In genomic region chr6:5302995-5303622, GRCh38 we compare ENCODE assay signal across 10 cellular contexts. TPM values are rescaled to one million over a fixed set of nuclear protein-coding genes. Genes with fewer than 3 reads are reported as not detected.
DNase-seq lines count a peak whose midpoint lies in the region; ATAC-seq, FAIRE-seq and TF ChIP-seq lines count a peak whose summit lies in the region.
"Had no signal": no experiment of that assay in that cellular context is flagged by ENCODE, and none has a peak within 500 bp of the region (broad histone marks: within the 10 kb centered on the region; RNA-seq: fewer than 3 reads in every experiment).

No MANE protein-coding gene starts in this region.

- H2BK5ac ChIP-seq in H9 (ENCODE audit: insufficient read length, low read length) (no peak overlapping the region), trophoblast cell (ENCODE audit: low read depth, low read length, poor library complexity) (no peak overlapping the region)

- no peak overlapping the region for H3K18ac ChIP-seq in H9 (ENCODE audit: insufficient read length, low read depth, low read length)
- H3K18ac ChIP-seq in trophoblast cell (ENCODE audit: low read length), result no peak overlapping the region

- POLR2A ChIA-PET in activated CD8-positive, alpha-beta T cell treated with anti-CD3 and anti-CD28 coated beads, Interleukin-2, amount 10 ng/mL, durations not matched to agents 7 days and 5 days (lab: Charles Lee), result interaction anchor here (1.0 to 2.4 kb wide), 4 partner anchors 23 to 129 kb away, joined by 4 to 8 read pairs (median 6); partner anchors contain the start of genes FARS2 and LYRM4

- H3K27me3 ChIP-seq in H9 (ENCODE audit: insufficient read depth, low read length) (no peaks in the 10 kb centered on the region), trophoblast cell (ENCODE audit: insufficient read depth, low read length) (no peaks in the 10 kb centered on the region)

- H3K9ac ChIP-seq in H9 (ENCODE audit: extremely low read depth, insufficient read length, low read length) (no peak overlapping the region), trophoblast cell (ENCODE audit: low read length) (no peak overlapping the region)

- no peak overlapping the region for H2BK20ac ChIP-seq in H9 (ENCODE audit: low read depth, low read length, poor library complexity, severe bottlenecking)

- H4K20me1 ChIP-seq in H9 (ENCODE audit: control insufficient read depth, insufficient read depth, insufficient read length), result no peaks in the 10 kb centered on the region

- H2BK120ac ChIP-seq in H9 (ENCODE audit: low read depth, low read length, poor library complexity, severe bottlenecking) (no peak overlapping the region), trophoblast cell (ENCODE audit: insufficient read depth, low read length, poor library complexity) (no peak overlapping the region)

- no peak overlapping the region for H3K4me3 ChIP-seq in trophoblast cell (ENCODE audit: low read depth, low read length)
- H3K4me3 ChIP-seq: thoracic aorta had no signal

- H3K27me3 Mint-ChIP-seq in H9 (ENCODE audit: low read depth), result peaks cover 7% of the 10 kb centered on the region
- no peaks in the 10 kb centered on the region for H3K27me3 Mint-ChIP-seq in activated CD8-positive, alpha-beta T cell treated with anti-CD3 and anti-CD28 coated beads, Interleukin-2, amount 10 ng/mL, durations not matched to agents 7 days and 5 days (ENCODE audit: low read depth)
- H3K27me3 Mint-ChIP-seq: activated naive CD8-positive, alpha-beta T cell had no signal

- no peak overlapping the region; a peak in 1 of 7 replicates for H3K27ac Mint-ChIP-seq in H9
- peak overlapping the region; percentile 20 for H3K27ac Mint-ChIP-seq in activated CD8-positive, alpha-beta T cell treated with anti-CD3 and anti-CD28 coated beads, Interleukin-2, amount 10 ng/mL, durations not matched to agents 7 days and 5 days

- H2BK12ac ChIP-seq in H9 (ENCODE audit: insufficient read length, low read depth, low read length), result no peak overlapping the region
- H2BK12ac ChIP-seq in trophoblast cell (ENCODE audit: low read length), result no peak overlapping the region

- no peaks in the 10 kb centered on the region for H3K36me3 Mint-ChIP-seq in H9 (ENCODE audit: insufficient read depth in 1 of 3, low read depth in 3 of 3)
- no peaks in the 10 kb centered on the region for H3K36me3 Mint-ChIP-seq in activated CD8-positive, alpha-beta T cell treated with anti-CD3 and anti-CD28 coated beads, Interleukin-2, amount 10 ng/mL, durations not matched to agents 7 days and 5 days (ENCODE audit: low read depth)
- H3K36me3 Mint-ChIP-seq: activated naive CD8-positive, alpha-beta T cell had no signal

- H3K79me2 ChIP-seq in H9 (ENCODE audit: insufficient read depth, low read length) (no peaks in the 10 kb centered on the region), trophoblast cell (ENCODE audit: control insufficient read depth, insufficient read depth, low read length, poor library complexity) (no peaks in the 10 kb centered on the region)

- ATAC-seq in activated CD8-positive, alpha-beta T cell treated with anti-CD3 and anti-CD28 coated beads, Interleukin-2, amount 10 ng/mL, durations not matched to agents 7 days and 5 days, result peak; percentile 83

- 0 out of 2 replicates have a peak, but pooled peaks cover 1% of the 10 kb centered on the region for H3K4me1 ChIP-seq in H9 (ENCODE audit: insufficient read depth, low read length)
- no peaks in the 10 kb centered on the region for H3K4me1 ChIP-seq in trophoblast cell (ENCODE audit: control insufficient read depth in 1 of 2, insufficient read depth in 2 of 2, low read length in 2 of 2)

- H3K36me3 ChIP-seq in trophoblast cell (ENCODE audit: control insufficient read depth in 1 of 2, insufficient read depth in 2 of 2, low read length in 2 of 2), result no peaks in the 10 kb centered on the region
- H3K36me3 ChIP-seq: thoracic aorta had no signal

- H3K23ac ChIP-seq in H9 (ENCODE audit: insufficient read length, low read depth, low read length), result no peak overlapping the region
- H3K23ac ChIP-seq in trophoblast cell (ENCODE audit: low read length), result no peak overlapping the region

- no peak for TF ChIP-seq POLR2A in erythroblast (IDR thresholded peaks at IDR 0.05; ENCODE audit: low read length)

- H4K8ac ChIP-seq in H9 (replicated peaks; ENCODE audit: insufficient read length, low read depth, low read length) (no peak overlapping the region), trophoblast cell (ENCODE audit: low read depth, low read length) (no peak overlapping the region)

- no peak overlapping the region for H3K56ac ChIP-seq in H9 (ENCODE audit: insufficient read length, low read depth, low read length)

- H2BK15ac ChIP-seq in H9 (ENCODE audit: low read depth, low read length), result no peak overlapping the region

- H4K91ac ChIP-seq in H9 (ENCODE audit: insufficient read length, low read depth, low read length) (no peak overlapping the region), trophoblast cell (ENCODE audit: low read depth, low read length) (no peak overlapping the region)

- DNase-seq in H9 (peak; percentile 81), NAMALWA (ENCODE audit: low spot score) (peak; percentile 60), erythroblast (lab: John Stamatoyannopoulos, UW) (peak; percentile 15 to 50), trophoblast cell (peak; percentile 55 to 80), AG08395 (ENCODE audit: low spot score) (no peak), frontal cortex (ENCODE audit: low spot score in 2 of 2) (no peak)
- peak; percentile 66 for DNase-seq in activated CD8-positive, alpha-beta T cell treated with anti-CD3 and anti-CD28 coated beads, Interleukin-2, amount 10 ng/mL, durations not matched to agents 7 days and 5 days

- no peaks in the 10 kb centered on the region for H3K23me2 ChIP-seq in H9 (ENCODE audit: insufficient read length, low read depth, low read length, poor library complexity, severe bottlenecking)

- no peak overlapping the region for H4K5ac ChIP-seq in H9 (ENCODE audit: insufficient read length, low read depth, low read length)

- H3K4ac ChIP-seq in H9 (ENCODE audit: low read depth, low read length) (no peak overlapping the region), trophoblast cell (ENCODE audit: low read depth, low read length) (no peak overlapping the region)

- TF ChIP-seq CTCF in GM12874 (IDR thresholded peaks at IDR 0.05; ENCODE audit: insufficient read depth, low read depth, low read length), result peak; percentile 90
- peak; percentile 81 for TF ChIP-seq CTCF in H9 (conservative IDR thresholded peaks at IDR 0.05)

- H3K27ac ChIP-seq in H9 (ENCODE audit: insufficient read length, low read depth, low read length) (no peak overlapping the region), trophoblast cell (ENCODE audit: low read depth, low read length) (no peak overlapping the region)
- H3K27ac ChIP-seq: thoracic aorta had no signal

- FAIRE-seq in frontal cortex (lab: Jason Lieb, UNC), result no peak

- H3K4me2 ChIP-seq in H9 (ENCODE audit: insufficient read depth, insufficient read length, low read length), result no peak overlapping the region
- H3K4me2 ChIP-seq in trophoblast cell (ENCODE audit: low read length), result no peak overlapping the region

- CTCF ChIA-PET in activated CD8-positive, alpha-beta T cell treated with anti-CD3 and anti-CD28 coated beads, Interleukin-2, amount 10 ng/mL, durations not matched to agents 7 days and 5 days (lab: Charles Lee), result interaction anchor here (0.7 to 4.0 kb wide), 27 partner anchors 9 to 165 kb away, joined by 3 to 87 read pairs (median 4); partner anchors contain the start of genes FARS2 and LYRM4

- H2AFZ ChIP-seq in H9 (ENCODE audit: low read length), result no peak overlapping the region
- H2AFZ ChIP-seq in trophoblast cell (ENCODE audit: insufficient read depth, low read length, poor library complexity), result no peak overlapping the region

- H3K79me1 ChIP-seq in H9 (ENCODE audit: insufficient read depth, low read depth, low read length, poor library complexity, severe bottlenecking) (no peaks in the 10 kb centered on the region), trophoblast cell (ENCODE audit: low read length) (no peaks in the 10 kb centered on the region)

- no peaks in the 10 kb centered on the region for H3K9me3 Mint-ChIP-seq in H9
- H3K9me3 Mint-ChIP-seq in activated CD8-positive, alpha-beta T cell treated with anti-CD3 and anti-CD28 coated beads, Interleukin-2, amount 10 ng/mL, durations not matched to agents 7 days and 5 days (ENCODE audit: insufficient read depth), result no peaks in the 10 kb centered on the region

- H3K4me3 Mint-ChIP-seq in H9, result no peak overlapping the region
- H3K4me3 Mint-ChIP-seq in activated CD8-positive, alpha-beta T cell treated with anti-CD3 and anti-CD28 coated beads, Interleukin-2, amount 10 ng/mL, durations not matched to agents 7 days and 5 days, result no peak overlapping the region

- H3K4me1 Mint-ChIP-seq in H9, result peaks cover 9 to 20% of the 10 kb centered on the region in 2 experiments
- H3K4me1 Mint-ChIP-seq in activated CD8-positive, alpha-beta T cell treated with anti-CD3 and anti-CD28 coated beads, Interleukin-2, amount 10 ng/mL, durations not matched to agents 7 days and 5 days (ENCODE audit: low read depth), result peaks cover 26% of the 10 kb centered on the region

- H3K9me3 ChIP-seq in H9 (ENCODE audit: control insufficient read depth, low read depth, low read length) (no peaks in the 10 kb centered on the region), trophoblast cell (ENCODE audit: insufficient read depth, low read depth, low read length) (no peaks in the 10 kb centered on the region)
- H3K9me3 ChIP-seq: thoracic aorta had no signal

- no CpG with 5 or more reads among the region's 10 CpGs for WGBS in H9 (ENCODE audit: extremely low coverage, insufficient read length, low lambda C conversion rate)
- WGBS in trophoblast cell (ENCODE audit: extremely low coverage, insufficient coverage, insufficient read length), result no CpG with 5 or more reads among the region's 10 CpGs

- H2AK5ac ChIP-seq in H9 (ENCODE audit: insufficient read length, low read length), result no peak overlapping the region
- H2AK5ac ChIP-seq in trophoblast cell (ENCODE audit: low read length), result no peak overlapping the region

- H4K12ac ChIP-seq in trophoblast cell (ENCODE audit: low read depth, low read length), result no peak overlapping the region

- H3T11ph ChIP-seq in H9 (ENCODE audit: low read length), result no peak overlapping the region

- H3K14ac ChIP-seq in H9 (ENCODE audit: insufficient read depth, low read length) (no peak overlapping the region), trophoblast cell (ENCODE audit: low read length) (no peak overlapping the region)

RNA-seq across cellular contexts. Expression of gene FARS2, which starts 41.8 kb away (rescaled TPM):
- total RNA-seq in H9 (2021), result 8.5 and 9.4 TPM in 2 replicates
- 10 to 100 TPM; 16.7 to 20.2 TPM for total RNA-seq in activated CD8-positive, alpha-beta T cell treated with anti-CD3 and anti-CD28 coated beads, Interleukin-2, amount 10 ng/mL, durations not matched to agents 7 days and 5 days
- 6.2 and 6.3 TPM in 2 replicates for polyA plus RNA-seq in trophoblast cell (2013)
- total RNA-seq in frontal cortex, result 19.6 TPM

RNA-seq across cellular contexts. Expression of gene LYRM4, which starts 42.4 kb away (rescaled TPM):
- total RNA-seq in H9 (2021) (42.6 and 44.3 TPM in 2 replicates), frontal cortex (14.7 TPM)
- total RNA-seq in activated CD8-positive, alpha-beta T cell treated with anti-CD3 and anti-CD28 coated beads, Interleukin-2, amount 10 ng/mL, durations not matched to agents 7 days and 5 days, result 10 to 100 TPM; 28.9 to 29.8 TPM
- 20.8 and 21.6 TPM in 2 replicates for polyA plus RNA-seq in trophoblast cell (2013)

Comparison
In these comparisons a context has a peak if more than half of its experiments do, and no peak if none do; other contexts are left out.
1. DNase-seq: peak in H9 (single experiment), NAMALWA (single experiment), activated CD8-positive, alpha-beta T cell treated with anti-CD3 and anti-CD28 coated beads, Interleukin-2, amount 10 ng/mL, durations not matched to agents 7 days and 5 days (single experiment), erythroblast (2 of 2) and trophoblast cell (2 of 2); none in AG08395 (single experiment) and frontal cortex (0 of 2).